14 cellular contexts compared by ENCODE assay signal in genomic region chr9:99980578-99980977, GRCh38.
"Had no signal": no experiment of that assay in that cellular context is flagged by ENCODE, and none has a peak within 500 bp of the region (broad histone marks: within the 10 kb centered on the region; RNA-seq: fewer than 3 reads in every experiment).

No MANE protein-coding gene starts in this region.

- H3K27ac Mint-ChIP-seq: neural progenitor cell had no signal

- DNase-seq: activated CD4-positive, alpha-beta T cell treated with anti-CD3 and anti-CD28 coated beads for 4 hours; activated CD8-positive, alpha-beta memory T cell treated with anti-CD3 and anti-CD28 coated beads for 24 hours; dermis blood vessel endothelial cell; foreskin melanocyte; kidney glomerular epithelial cell; right lobe of liver; stimulated activated CD4-positive, alpha-beta T cell treated with anti-CD3 and anti-CD28 coated beads, Interleukin-4, amount 100 ng/mL, for 4 hours; stimulated activated CD8-positive, alpha-beta memory T cell treated with anti-CD3 and anti-CD28 coated beads, Interleukin-4, amount 100 ng/mL, for 48 hours; stimulated activated naive CD8-positive, alpha-beta T cell treated with anti-CD3 and anti-CD28 coated beads, Interleukin-15, Interleukin-2, amounts not matched to agents 100 U/mL and 50 U/mL, for 24 hours; T-helper 9 cell; trophoblast cell had no signal

- H3K9me3 Mint-ChIP-seq: neural progenitor cell had no signal

- ATAC-seq: right lobe of liver; stimulated activated naive CD8-positive, alpha-beta T cell treated with anti-CD3 and anti-CD28 coated beads, Interleukin-15, Interleukin-2, amounts not matched to agents 100 U/mL and 50 U/mL, for 24 hours had no signal

- H3K9me3 ChIP-seq: right lobe of liver had no signal

- H3K27ac ChIP-seq: epithelial cell of prostate, neural progenitor cell, right lobe of liver had no signal

- H3K4me3 Mint-ChIP-seq: neural progenitor cell had no signal

- H3K4me3 ChIP-seq: neural progenitor cell, right lobe of liver, smooth muscle cell had no signal

- H3K4me1 ChIP-seq: right lobe of liver had no signal

- H3K27me3 ChIP-seq: neural progenitor cell, right lobe of liver had no signal
